In genomic region chr3:9193633-9194032, GRCh38 we compare ENCODE assay signal across 20 cellular contexts. TPM values are rescaled to one million over a fixed set of nuclear protein-coding genes. Genes with fewer than 3 reads are reported as not detected.
DNase-seq lines count a peak whose midpoint lies in the region; ATAC-seq, FAIRE-seq and TF ChIP-seq lines count a peak whose summit lies in the region.
"Had no signal": no experiment of that assay in that cellular context is flagged by ENCODE, and none has a peak within 500 bp of the region (broad histone marks: within the 10 kb centered on the region; RNA-seq: fewer than 3 reads in every experiment).

No MANE protein-coding gene starts in this region.

- POLR2A ChIA-PET in PC-3 (lab: Charles Lee; ENCODE audit: unreplicated experiment) = no interaction called here

- no peak overlapping the region for H4K5ac ChIP-seq in mesendoderm (ENCODE audit: low read length)

- no peak for ATAC-seq in PC-3
- no peak for ATAC-seq in GM21390 (IDR thresholded peaks at IDR 0.05; ENCODE audit: unreplicated experiment)
- ATAC-seq: K562 had no signal

- CTCF ChIA-PET in PC-3 (lab: Charles Lee) = no interaction called here

- DNase-seq in GM12891 (ENCODE audit: insufficient read length, low spot score) = no peak
- no peak for DNase-seq in PC-3
- no peak for DNase-seq in glutamatergic neuron
- no peak for DNase-seq in NCI-H1092 treated with DMSO at 0.1 percent for 48 hours (lab: John Stamatoyannopoulos, UW)
- no peak for DNase-seq in mesendoderm
- no peak for DNase-seq in NCI-H1417 treated with DMSO at 0.1 percent for 48 hours (lab: John Stamatoyannopoulos, UW)
- DNase-seq: C1 segment of cervical spinal cord; CD4-positive, alpha-beta memory T cell; DMS153; DMS79 treated with DMSO at 0.1 percent for 48 hours; EL; GDM1 had no signal

- H3K9ac ChIP-seq in PC-3 (ENCODE audit: low read length) = no peak overlapping the region; the same call in 1 of the 2 replicates
- no peak overlapping the region for H3K9ac ChIP-seq in mesendoderm (ENCODE audit: low read length)

- H3K18ac ChIP-seq in mesendoderm (ENCODE audit: low read length) = no peak overlapping the region

- TF ChIP-seq CTCF in C4-2B (conservative IDR thresholded peaks at IDR 0.05) (no peak), PC-3 (conservative IDR thresholded peaks at IDR 0.05; ENCODE audit: low read depth, low read length) (no peak), glutamatergic neuron (IDR thresholded peaks at IDR 0.05; ENCODE audit: partially characterized antibody, unreplicated experiment) (no peak)

- no peak overlapping the region for H2AK5ac ChIP-seq in mesendoderm (ENCODE audit: low read length)

- no peak overlapping the region for H3K4me2 ChIP-seq in PC-3 (ENCODE audit: low read length)
- no peak overlapping the region for H3K4me2 ChIP-seq in mesendoderm (ENCODE audit: low read length)

- H3K27me3 Mint-ChIP-seq in glutamatergic neuron (ENCODE audit: unreplicated experiment) = peaks cover 17% of the 10 kb centered on the region
- H3K27me3 Mint-ChIP-seq: CD4-positive, alpha-beta memory T cell had no signal

- no peak for TF ChIP-seq POLR2A in GM12891 (IDR thresholded peaks at IDR 0.05; ENCODE audit: low read depth, low read length)

- FAIRE-seq in GM12891 (lab: Jason Lieb, UNC) = peak; percentile 28
- FAIRE-seq: A204.1, GM18507, H54, K562 had no signal

- no TSS peak for BruUV-seq in PC-3 (replicated peaks; lab: Mats Ljungman, UMichigan)

- no peaks in the 10 kb centered on the region for H3K9me2 ChIP-seq in PC-3 (replicated peaks; ENCODE audit: low read length)

- peak overlapping the region; percentile 5 for H3K4me3 Mint-ChIP-seq in glutamatergic neuron (ENCODE audit: unreplicated experiment)
- H3K4me3 Mint-ChIP-seq: B cell; CD4-positive, alpha-beta memory T cell had no signal

- H2BK15ac ChIP-seq in mesendoderm (replicated peaks; ENCODE audit: low read depth) = no peak overlapping the region

- no peaks in the 10 kb centered on the region for H3K79me1 ChIP-seq in mesendoderm (ENCODE audit: low read length)

- H3K27ac ChIP-seq in C4-2B (peak overlapping the region; percentile 35; the same call in 1 of the 2 replicates), PC-3 (ENCODE audit: low read length) (peak overlapping the region; percentile 51; the same call in 1 of the 2 replicates), mesendoderm (ENCODE audit: low read depth, low read length) (no peak overlapping the region)
- H3K27ac ChIP-seq: HL-60 had no signal

- H3K36me3 ChIP-seq in PC-3 (ENCODE audit: low read depth, low read length) = no peaks in the 10 kb centered on the region
- H3K36me3 ChIP-seq in mesendoderm (ENCODE audit: control insufficient read depth, insufficient read depth, low read length) = no peaks in the 10 kb centered on the region

- H4K8ac ChIP-seq in mesendoderm (ENCODE audit: low read depth, low read length) = no peak overlapping the region

- no peaks in the 10 kb centered on the region for H4K20me1 ChIP-seq in PC-3 (ENCODE audit: low read length)

- H3K4me1 Mint-ChIP-seq in glutamatergic neuron (ENCODE audit: low read depth, unreplicated experiment) = peaks cover 72% of the 10 kb centered on the region
- H3K4me1 Mint-ChIP-seq: B cell; CD4-positive, alpha-beta memory T cell had no signal

- no peaks in the 10 kb centered on the region for H3K79me2 ChIP-seq in PC-3 (ENCODE audit: low read length)
- no peaks in the 10 kb centered on the region for H3K79me2 ChIP-seq in mesendoderm (ENCODE audit: control insufficient read depth, insufficient read depth, low read length)

- H3F3A ChIP-seq in PC-3 (ENCODE audit: low read length, unreplicated experiment) = no peaks in the 10 kb centered on the region

- WGBS in mesendoderm (ENCODE audit: extremely low coverage, insufficient coverage, low lambda C conversion rate) = no CpG with 5 or more reads among the region's 10 CpGs

- H2AFZ ChIP-seq in PC-3 (ENCODE audit: low read length) = no peak overlapping the region

- no peak overlapping the region for H2BK120ac ChIP-seq in mesendoderm (ENCODE audit: low read depth, low read length)

- peaks cover 17% of the 10 kb centered on the region for H3K9me3 Mint-ChIP-seq in glutamatergic neuron (ENCODE audit: unreplicated experiment)
- H3K9me3 Mint-ChIP-seq: CD4-positive, alpha-beta memory T cell had no signal

- H2BK5ac ChIP-seq in mesendoderm (ENCODE audit: low read length) = no peak overlapping the region

- H3K56ac ChIP-seq in mesendoderm (ENCODE audit: low read length) = no peak overlapping the region

- H3K4me3 ChIP-seq in PC-3 (ENCODE audit: low read length) = no peak overlapping the region
- no peak overlapping the region for H3K4me3 ChIP-seq in mesendoderm (ENCODE audit: low read length)
- H3K4me3 ChIP-seq: K562 had no signal

- intact Hi-C loops in PC-3 (cut with micrococcal nuclease) = loop anchor here (1.0 to 2.0 kb wide), 2 partner anchors 19 to 56 kb away; partner anchors contain the start of gene SRGAP3

- H3K23ac ChIP-seq in mesendoderm (ENCODE audit: low read length) = no peak overlapping the region

- H3K27ac Mint-ChIP-seq in glutamatergic neuron (ENCODE audit: unreplicated experiment) = peak overlapping the region; percentile 78
- H3K27ac Mint-ChIP-seq: B cell; CD4-positive, alpha-beta memory T cell had no signal

- H3K36me3 Mint-ChIP-seq in glutamatergic neuron (ENCODE audit: unreplicated experiment) = peaks cover 18% of the 10 kb centered on the region
- H3K36me3 Mint-ChIP-seq: CD4-positive, alpha-beta memory T cell had no signal

- no peak overlapping the region for H3K4ac ChIP-seq in mesendoderm (ENCODE audit: low read depth, low read length)

- H3K9me3 ChIP-seq in PC-3 (ENCODE audit: low read length) = no peaks in the 10 kb centered on the region

- H3K4me1 ChIP-seq in PC-3 (ENCODE audit: insufficient read depth, low read length) (peaks cover 21% of the 10 kb centered on the region), mesendoderm (ENCODE audit: control insufficient read depth, low read depth, low read length) (no peaks in the 10 kb centered on the region)

- H3K27me3 ChIP-seq in PC-3 (ENCODE audit: low read length) (no peaks in the 10 kb centered on the region), mesendoderm (ENCODE audit: insufficient read depth, low read length, poor library complexity) (no peaks in the 10 kb centered on the region)

TF ChIP-seq in GM12891, 5 proteins besides CTCF, POLR2A, EP300 and RAD21:
- TF ChIP-seq TAF1 (IDR thresholded peaks at IDR 0.05; ENCODE audit: low read depth, low read length) (no peak), SPI1 (IDR thresholded peaks at IDR 0.05; ENCODE audit: low read depth, low read length) (no peak), POLR2AphosphoS5 (IDR thresholded peaks at IDR 0.05; ENCODE audit: low read depth, low read length) (no peak), POU2F2 (IDR thresholded peaks at IDR 0.05; ENCODE audit: low read depth, low read length) (no peak)
TF ChIP-seq in GM12891: peak in this region for 0.

RNA-seq across cellular contexts. Expression of gene SRGAP3, which starts 55.8 kb away (rescaled TPM):
- 7.5 TPM for polyA plus RNA-seq in GM12891 (2012; ENCODE audit: low read depth, missing spikeins)
- total RNA-seq in PC-3 (2014; rRNA removed) (7.5 and 9.6 TPM in 2 replicates), glutamatergic neuron (ENCODE audit: unreplicated experiment) (197 TPM)
- polyA plus RNA-seq in mesendoderm (2013, experiment 1 of 2) = 1.6 TPM
- 2.1 TPM for polyA plus RNA-seq in mesendoderm (2013, experiment 2 of 2)

Comparison
In these comparisons a context has a peak if more than half of its experiments do, and no peak if none do; other contexts are left out.
1. RNA of gene SRGAP3, which starts 55.8 kb away (total RNA-seq): 197 TPM in glutamatergic neuron (single experiment); 7.5 to 9.6 TPM in PC-3; every median in the first group is over 10 times any median in the second.